In the genomic region with DNA sequence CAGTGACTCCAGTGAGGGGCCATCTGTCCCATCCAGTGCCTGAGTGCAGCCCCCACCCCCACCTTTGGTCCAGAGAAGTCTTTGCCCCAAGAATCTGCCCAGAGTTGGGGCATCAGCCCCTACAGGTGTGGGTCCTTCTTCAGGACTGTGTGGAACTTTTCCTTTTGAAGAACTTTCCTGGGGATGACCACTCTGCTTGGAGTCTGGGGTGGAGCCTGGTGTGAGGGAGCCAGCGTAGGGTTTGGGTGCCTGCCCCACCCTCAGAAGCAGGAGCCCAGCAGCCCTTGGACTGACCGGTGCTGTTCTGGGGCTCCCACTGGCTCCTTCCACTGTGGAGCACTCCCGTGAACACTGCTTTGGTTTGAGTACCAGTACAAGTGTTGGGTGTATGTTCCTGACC, we compare ENCODE assay signal across 23 cellular contexts. TPM values are rescaled to one million over a fixed set of nuclear protein-coding genes. Genes with fewer than 3 reads are reported as not detected.
DNase-seq lines count a peak whose midpoint lies in the region; ATAC-seq and TF ChIP-seq lines count a peak whose summit lies in the region.
"Had no signal": no experiment of that assay in that cellular context is flagged by ENCODE, and none has a peak within 500 bp of the region (broad histone marks: within the 10 kb centered on the region; RNA-seq: fewer than 3 reads in every experiment).

No MANE protein-coding gene starts in this region.

- H3K36me3 Mint-ChIP-seq in central memory CD8-positive, alpha-beta T cell (ENCODE audit: insufficient read depth), result peaks cover 3% of the 10 kb centered on the region

- H2AFZ ChIP-seq in osteoblast (ENCODE audit: low read length), result no peak overlapping the region

- DNase-seq in left ventricle myocardium inferior, result no peak
- no peak for DNase-seq in heart right ventricle
- DNase-seq in central memory CD8-positive, alpha-beta T cell (ENCODE audit: low spot score in 2 of 2), result no peak
- peak; percentile 53 for DNase-seq in osteoblast (ENCODE audit: insufficient read length, low spot score, missing footprints)
- peak; percentile 25 for DNase-seq in upper lobe of right lung
- DNase-seq in NCI-H1694 (lab: John Stamatoyannopoulos, UW), result no peak
- DNase-seq: activated CD4-positive, alpha-beta T cell treated with anti-CD3 and anti-CD28 coated beads for 48 hours; activated CD8-positive, alpha-beta memory T cell treated with anti-CD3 and anti-CD28 coated beads, Interleukin-2, amount 10 ng/mL, durations not matched to agents 7 days and 5 days; activated naive CD8-positive, alpha-beta T cell treated with anti-CD3 and anti-CD28 coated beads, Interleukin-2, amount 50 U/mL, for 24 hours; body of pancreas; C1 segment of cervical spinal cord; DMS 273 treated with DMSO at 0.1 percent for 48 hours; NK-92 treated with Interleukin-12 subunit alpha and Interleukin-12 subunit beta, amount 100 ng/mL, for 24 hours; stimulated activated CD4-positive, alpha-beta T cell treated with anti-CD3 and anti-CD28 coated beads, Interleukin-4, amount 100 ng/mL, for 1 hour; stimulated activated naive CD8-positive, alpha-beta T cell treated with anti-CD3 and anti-CD28 coated beads, Interleukin-15, amount 100 ng/mL, for 72 hours; T-helper 1 cell; transverse colon had no signal

- H3K9me3 Mint-ChIP-seq in central memory CD8-positive, alpha-beta T cell, result no peaks in the 10 kb centered on the region
- H3K9me3 Mint-ChIP-seq: activated naive CD8-positive, alpha-beta T cell treated with anti-CD3 and anti-CD28 coated beads, Interleukin-2, amount 50 U/mL, for 24 hours; activated T-helper 2 cell treated with anti-CD3 and anti-CD28 coated beads, Interferon-gamma antibody, Interleukin-2, Interleukin-4, amounts not matched to agents 10 μg/mL and 5 μg/mL and 100 μg/mL, durations not matched to agents 14 hours and 24 hours and 36 hours; stimulated activated naive CD8-positive, alpha-beta T cell treated with anti-CD3 and anti-CD28 coated beads, Interleukin-15, amount 100 ng/mL, for 72 hours had no signal

- H3K4me3 ChIP-seq in left ventricle myocardium inferior (no peak overlapping the region), heart right ventricle (no peak overlapping the region), osteoblast (ENCODE audit: insufficient read depth, low read length) (no peak overlapping the region), upper lobe of right lung (no peak overlapping the region)
- H3K4me3 ChIP-seq: body of pancreas, Peyer's patch, prostate gland, SJSA1, transverse colon had no signal

- H3K4me2 ChIP-seq in osteoblast (ENCODE audit: insufficient read depth, low read length), result no peak overlapping the region

- H3K27me3 Mint-ChIP-seq in central memory CD8-positive, alpha-beta T cell, result no peaks in the 10 kb centered on the region
- H3K27me3 Mint-ChIP-seq: activated CD8-positive, alpha-beta memory T cell treated with anti-CD3 and anti-CD28 coated beads, Interleukin-2, amount 10 ng/mL, durations not matched to agents 7 days and 5 days; activated naive CD8-positive, alpha-beta T cell treated with anti-CD3 and anti-CD28 coated beads, Interleukin-2, amount 50 U/mL, for 24 hours; stimulated activated naive CD8-positive, alpha-beta T cell treated with anti-CD3 and anti-CD28 coated beads, Interleukin-15, amount 100 ng/mL, for 72 hours had no signal

- TF ChIP-seq CTCF in left ventricle myocardium inferior (IDR thresholded peaks at IDR 0.05; ENCODE audit: borderline replicate concordance) (no peak), heart right ventricle (IDR thresholded peaks at IDR 0.05) (no peak), osteoblast (IDR thresholded peaks at IDR 0.05; ENCODE audit: extremely low read depth, low read depth, low read length) (no peak), upper lobe of right lung (IDR thresholded peaks at IDR 0.05) (no peak)

- H3K27ac ChIP-seq in left ventricle myocardium inferior (replicated peaks) (peak overlapping the region; percentile 46), heart right ventricle (peak overlapping the region in 2 of 10 donors; percentile 6 to 36), osteoblast (ENCODE audit: low read depth, low read length) (no peak overlapping the region), upper lobe of right lung (no peak overlapping the region)
- H3K27ac ChIP-seq: body of pancreas, prostate gland, SJSA1, transverse colon had no signal

- peaks cover 95% of the 10 kb centered on the region for H4K20me1 ChIP-seq in osteoblast (ENCODE audit: insufficient read depth, low read length)

- no peaks in the 10 kb centered on the region for H3K9me3 ChIP-seq in left ventricle myocardium inferior (replicated peaks)
- no peaks in the 10 kb centered on the region for H3K9me3 ChIP-seq in heart right ventricle
- H3K9me3 ChIP-seq in osteoblast (ENCODE audit: low read depth, low read length), result no peaks in the 10 kb centered on the region
- no peaks in the 10 kb centered on the region for H3K9me3 ChIP-seq in upper lobe of right lung
- H3K9me3 ChIP-seq: body of pancreas, Peyer's patch, prostate gland, SJSA1, transverse colon had no signal

- intact Hi-C loops in left ventricle myocardium inferior (cut with micrococcal nuclease) (no loop called here), heart right ventricle (cut with DNase I) (no loop called here), upper lobe of right lung (cut with DNase I) (no loop called here)

- H3K27ac Mint-ChIP-seq in central memory CD8-positive, alpha-beta T cell (ENCODE audit: low read depth), result peak overlapping the region; percentile 22
- H3K27ac Mint-ChIP-seq: activated CD8-positive, alpha-beta memory T cell treated with anti-CD3 and anti-CD28 coated beads, Interleukin-2, amount 10 ng/mL, durations not matched to agents 7 days and 5 days; activated naive CD8-positive, alpha-beta T cell treated with anti-CD3 and anti-CD28 coated beads, Interleukin-2, amount 50 U/mL, for 24 hours; activated T-helper 2 cell treated with anti-CD3 and anti-CD28 coated beads, Interferon-gamma antibody, Interleukin-2, Interleukin-4, amounts not matched to agents 10 μg/mL and 5 μg/mL and 100 μg/mL, durations not matched to agents 14 hours and 24 hours and 36 hours; stimulated activated naive CD8-positive, alpha-beta T cell treated with anti-CD3 and anti-CD28 coated beads, Interleukin-15, amount 100 ng/mL, for 72 hours had no signal

- no peak overlapping the region for H3K4me3 Mint-ChIP-seq in central memory CD8-positive, alpha-beta T cell
- H3K4me3 Mint-ChIP-seq: activated CD8-positive, alpha-beta memory T cell treated with anti-CD3 and anti-CD28 coated beads, Interleukin-2, amount 10 ng/mL, durations not matched to agents 7 days and 5 days; activated naive CD8-positive, alpha-beta T cell treated with anti-CD3 and anti-CD28 coated beads, Interleukin-2, amount 50 U/mL, for 24 hours; stimulated activated naive CD8-positive, alpha-beta T cell treated with anti-CD3 and anti-CD28 coated beads, Interleukin-15, amount 100 ng/mL, for 72 hours had no signal

- peaks cover 4% of the 10 kb centered on the region for H3K36me3 ChIP-seq in left ventricle myocardium inferior
- H3K36me3 ChIP-seq in heart right ventricle, result peaks cover 0 to 39% (median 3%) of the 10 kb centered on the region in 9 donors
- peaks cover 52% of the 10 kb centered on the region for H3K36me3 ChIP-seq in osteoblast (ENCODE audit: insufficient read depth, low read length)
- H3K36me3 ChIP-seq in upper lobe of right lung, result peaks cover 11% of the 10 kb centered on the region
- H3K36me3 ChIP-seq: prostate gland, transverse colon had no signal

- 64 to 66% methylated on average over 3 of the region's 3 CpGs for WGBS in heart right ventricle, 2 donors

- peaks cover 74% of the 10 kb centered on the region for H3K4me1 Mint-ChIP-seq in central memory CD8-positive, alpha-beta T cell

- ATAC-seq in heart right ventricle, result no peak
- ATAC-seq in central memory CD8-positive, alpha-beta T cell (replicated peaks; ENCODE audit: extremely low read depth, poor library complexity, severe bottlenecking), result no peak
- ATAC-seq in upper lobe of right lung, result no peak
- ATAC-seq in GM21619 (IDR thresholded peaks at IDR 0.05; ENCODE audit: unreplicated experiment), result no peak
- ATAC-seq in GM21526 (IDR thresholded peaks at IDR 0.05; ENCODE audit: low FRiP score, unreplicated experiment), result no peak
- ATAC-seq: activated CD8-positive, alpha-beta memory T cell treated with anti-CD3 and anti-CD28 coated beads, Interleukin-2, amount 10 ng/mL, durations not matched to agents 7 days and 5 days; activated naive CD8-positive, alpha-beta T cell treated with anti-CD3 and anti-CD28 coated beads, Interleukin-2, amount 50 U/mL, for 24 hours; body of pancreas; stimulated activated naive CD8-positive, alpha-beta T cell treated with anti-CD3 and anti-CD28 coated beads, Interleukin-15, amount 100 ng/mL, for 72 hours had no signal

- H3K27me3 ChIP-seq in left ventricle myocardium inferior (ENCODE audit: low read depth) (no peaks in the 10 kb centered on the region), heart right ventricle (no peaks in the 10 kb centered on the region), osteoblast (ENCODE audit: insufficient read depth, low read length) (no peaks in the 10 kb centered on the region), upper lobe of right lung (no peaks in the 10 kb centered on the region)
- H3K27me3 ChIP-seq: body of pancreas, Peyer's patch, SJSA1, transverse colon had no signal

- H3K79me2 ChIP-seq in osteoblast (ENCODE audit: insufficient read depth, low read length), result peaks cover 100% of the 10 kb centered on the region

- peaks cover 99% of the 10 kb centered on the region for H3K4me1 ChIP-seq in left ventricle myocardium inferior
- H3K4me1 ChIP-seq in heart right ventricle, result peaks cover 42 to 100% (median 91%) of the 10 kb centered on the region in 9 donors
- peaks cover 36% of the 10 kb centered on the region for H3K4me1 ChIP-seq in osteoblast (ENCODE audit: insufficient read depth, low read length)
- peaks cover 42% of the 10 kb centered on the region for H3K4me1 ChIP-seq in upper lobe of right lung

RNA-seq across cellular contexts. Expression of gene MPRIP, which starts 19.3 kb away (rescaled TPM):
- 350 TPM for total RNA-seq in left ventricle myocardium inferior
- 100 to 1,000 TPM; 252 to 409 (median 329) TPM for total RNA-seq in heart right ventricle
- 100 to 1,000 TPM; 225 to 329 TPM for polyA plus RNA-seq in heart right ventricle
- 120 and 149 TPM in 2 replicates for total RNA-seq in osteoblast
- 333 TPM for total RNA-seq in upper lobe of right lung

Comparison
In these comparisons a context has a peak if more than half of its experiments do, and no peak if none do; other contexts are left out.
1. DNase-seq: peak in osteoblast (single experiment) and upper lobe of right lung (single experiment); none in left ventricle myocardium inferior (single experiment), heart right ventricle (0 of 2), central memory CD8-positive, alpha-beta T cell (0 of 2) and NCI-H1694 (single experiment).